8 cellular contexts compared by ENCODE assay signal in genomic region chr2:156434461-156435291, GRCh38. TPM values are rescaled to one million over a fixed set of nuclear protein-coding genes. Genes with fewer than 3 reads are reported as not detected.
DNase-seq lines count a peak whose midpoint lies in the region; ATAC-seq and TF ChIP-seq lines count a peak whose summit lies in the region.

No MANE protein-coding gene starts in this region.

- H3K36me3 Mint-ChIP-seq in T-cell (no peaks in the 10 kb centered on the region), progenitor cell of endocrine pancreas (ENCODE audit: insufficient read depth) (no peaks in the 10 kb centered on the region)

- no peaks in the 10 kb centered on the region for H3K9me3 ChIP-seq in esophagus (ENCODE audit: control insufficient read depth in 2 of 2, insufficient read depth in 1 of 2, low read depth in 1 of 2, low read length in 1 of 2)

- H3K27ac Mint-ChIP-seq in T-cell (peak overlapping the region; percentile 83 to 84), progenitor cell of endocrine pancreas (peak overlapping the region; percentile 94)

- WGBS in esophagus, 2 donors: 62 to 66% methylated on average over 8 of the region's 8 CpGs

- peak overlapping the region; percentile 95 to 96 for H3K27ac ChIP-seq in esophagus (ENCODE audit: low read depth in 2 of 2, low read length in 1 of 2)

- DNase-seq in EL: peak; percentile 59
- peak in 13 of 34 experiments; percentile 3 to 18 (median 10) for DNase-seq in T-cell
- DNase-seq in progenitor cell of endocrine pancreas (ENCODE audit: low spot score, unreplicated experiment): no peak
- no peak for DNase-seq in NCI-H187 (lab: John Stamatoyannopoulos, UW)
- no peak for DNase-seq in cerebellar nuclear complex (lab: John Stamatoyannopoulos, UW)
- DNase-seq in NCI-H1694 (lab: John Stamatoyannopoulos, UW): no peak
- no peak for DNase-seq in Ammon's horn (ENCODE audit: low spot score)

- ATAC-seq in T-cell (replicated peaks in 1 of 4): peak in 3 of 4 experiments; percentile 17 to 51 (median 24)

- H3K4me3 Mint-ChIP-seq in T-cell: peak overlapping the region; percentile 71 to 97 (median 89)
- H3K4me3 Mint-ChIP-seq in progenitor cell of endocrine pancreas (ENCODE audit: low read depth): peak overlapping the region; percentile 82

- no peaks in the 10 kb centered on the region for H3K27me3 ChIP-seq in esophagus (ENCODE audit: control insufficient read depth in 1 of 2, insufficient read depth in 2 of 2, low read length in 2 of 2)

- H3K4me1 Mint-ChIP-seq in T-cell (peaks cover 26 to 40% (median 34%) of the 10 kb centered on the region in 3 donors), progenitor cell of endocrine pancreas (ENCODE audit: low read depth) (peaks cover 41% of the 10 kb centered on the region)

- H3K27me3 Mint-ChIP-seq in T-cell: no peaks in the 10 kb centered on the region
- no peaks in the 10 kb centered on the region for H3K27me3 Mint-ChIP-seq in progenitor cell of endocrine pancreas

- POLR2A ChIA-PET in T-cell (lab: Charles Lee): interaction anchor here (0.5 to 0.6 kb wide), 3 partner anchors 11 to 106 kb away, joined by 4 to 8 read pairs (median 4); no protein-coding TSS in a partner anchor

- H3K4me3 ChIP-seq in esophagus (ENCODE audit: low read depth in 1 of 2, low read length in 2 of 2): peak overlapping the region in 1 of 2 donors; percentile 55

- CTCF ChIA-PET in T-cell (lab: Charles Lee): interaction anchor here in 1 of 2 donors (1.0 kb wide), 1 partner anchor 99 kb away, joined by 6 read pairs; no protein-coding TSS in a partner anchor

- no peak for TF ChIP-seq CTCF in progenitor cell of endocrine pancreas (IDR thresholded peaks at IDR 0.05; ENCODE audit: unreplicated experiment)

- peaks cover 0 to 2% of the 10 kb centered on the region in 2 donors for H3K4me1 ChIP-seq in esophagus (ENCODE audit: control insufficient read depth in 2 of 2, insufficient read depth in 2 of 2, low read length in 1 of 2)

- H3K36me3 ChIP-seq in esophagus (ENCODE audit: control insufficient read depth in 2 of 2, insufficient read depth in 2 of 2, low read length in 1 of 2): no peaks in the 10 kb centered on the region

- no peaks in the 10 kb centered on the region for H3K9me3 Mint-ChIP-seq in T-cell
- H3K9me3 Mint-ChIP-seq in progenitor cell of endocrine pancreas (ENCODE audit: low read depth): no peaks in the 10 kb centered on the region

RNA-seq across cellular contexts. Expression of gene GPD2, which starts 1.5 kb away (rescaled TPM):
- total RNA-seq in T-cell (10 to 100 TPM in 3 of 5 donors, 1 to 10 TPM in 2; 9.2 to 12.8 (median 10.5) TPM), progenitor cell of endocrine pancreas (43.3 and 49.5 TPM in 2 replicates)
- 10 to 100 TPM; 16.4 to 22.2 TPM for polyA plus RNA-seq in esophagus
